In the genomic region with DNA sequence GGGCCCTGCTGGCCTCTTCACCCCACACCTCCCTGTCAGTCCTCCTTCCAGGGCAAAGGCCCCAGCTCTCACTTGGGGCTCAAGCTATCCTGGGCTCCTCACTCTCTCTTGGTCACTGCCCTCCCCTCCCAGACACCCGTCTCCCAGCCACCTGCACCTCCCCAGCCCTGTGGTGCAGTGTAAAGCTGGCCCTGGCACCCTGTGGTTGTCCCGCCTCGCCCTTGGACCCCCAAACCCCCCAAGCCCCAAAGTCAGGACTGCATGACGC, we compare ENCODE assay signal across 25 cellular contexts. TPM values are rescaled to one million over a fixed set of nuclear protein-coding genes. Genes with fewer than 3 reads are reported as not detected.
DNase-seq lines count a peak whose midpoint lies in the region; ATAC-seq, FAIRE-seq and TF ChIP-seq lines count a peak whose summit lies in the region.
"Had no signal": no experiment of that assay in that cellular context is flagged by ENCODE, and none has a peak within 500 bp of the region (broad histone marks: within the 10 kb centered on the region; RNA-seq: fewer than 3 reads in every experiment).

No MANE protein-coding gene starts in this region.

- peak overlapping the region; percentile 3; the same call in 1 of the 2 replicates for H3K9ac ChIP-seq in HepG2 (ENCODE audit: insufficient read depth, low read depth, low read length)
- no peak overlapping the region for H3K9ac ChIP-seq in neuronal stem cell (ENCODE audit: low read depth, low read length, poor library complexity)
- H3K9ac ChIP-seq: BLaER1 treated with 17β-estradiol and CSF1 and Interleukin-3, amounts not matched to agents 10 nM and 100 nM had no signal

- peak overlapping the region; percentile 26 for H2AK5ac ChIP-seq in neuronal stem cell (ENCODE audit: low read depth, low read length)

- H4K20me1 ChIP-seq in HepG2 (ENCODE audit: insufficient read depth, low read length) = no peaks in the 10 kb centered on the region

- TF ChIP-seq POLR2A in HepG2 (IDR thresholded peaks at IDR 0.05; ENCODE audit: insufficient read depth in 1 of 2, low read depth in 2 of 2, low read length in 2 of 2) = no peak

- H3K27ac ChIP-seq in heart right ventricle (no peak overlapping the region), HepG2 (ENCODE audit: extremely low read length, insufficient read depth, low read length) (no peak overlapping the region), neuronal stem cell (replicated peaks; ENCODE audit: low read length) (no peak overlapping the region)
- H3K27ac ChIP-seq: A549; BLaER1 treated with 17β-estradiol and CSF1 and Interleukin-3, amounts not matched to agents 10 nM and 100 nM had no signal

- H3K4me2 ChIP-seq in HepG2 (ENCODE audit: low read depth, low read length) (peak overlapping the region; percentile 64; the same call in 1 of the 2 replicates), neuronal stem cell (ENCODE audit: insufficient read depth, low read length, poor library complexity, severe bottlenecking) (no peak overlapping the region)
- H3K4me2 ChIP-seq: A549; BLaER1 treated with 17β-estradiol and CSF1 and Interleukin-3, amounts not matched to agents 10 nM and 100 nM; GM23338 had no signal

- ATAC-seq in left cardiac atrium (peak in 1 of 2 donors; percentile 16), heart right ventricle (no peak), HepG2 (no peak)
- ATAC-seq in natural killer cell treated with Interleukin-12 subunit alpha and Interleukin-12 subunit beta and Interleukin-15 and Interleukin-18, amount 100 ng/mL, for 72 hours = no peak
- ATAC-seq: A549, GM23338, HCT116 had no signal

- no peak overlapping the region for H3K23ac ChIP-seq in neuronal stem cell (ENCODE audit: low read depth, low read length, poor library complexity)

- 89 to 96% methylated on average over 4 of the region's 4 CpGs for WGBS in heart right ventricle, 2 donors
- WGBS in HepG2 (ENCODE audit: low lambda C conversion rate) = 80% methylated on average over 4 of the region's 4 CpGs
- WGBS in neuronal stem cell (ENCODE audit: extremely low coverage in 2 of 2, insufficient read length in 2 of 2, insufficient replicate concordance in 1 of 2), 2 donors = no CpG with 5 or more reads among the region's 4 CpGs

- H2BK120ac ChIP-seq in neuronal stem cell (ENCODE audit: low read depth, low read length) = no peak overlapping the region

- H3K4me3 Mint-ChIP-seq in natural killer cell treated with Interleukin-12 subunit alpha and Interleukin-12 subunit beta and Interleukin-15 and Interleukin-18, amount 100 ng/mL, for 72 hours = no peak overlapping the region
- H3K4me3 Mint-ChIP-seq: CD14-positive monocyte; CD4-positive, alpha-beta T cell; CD8-positive, alpha-beta memory T cell; GM23338; H9 had no signal

- no peak for FAIRE-seq in HepG2 (lab: Jason Lieb, UNC)
- FAIRE-seq: A549, D721Med, GM12891, GM18507 had no signal

- POLR2A ChIA-PET in HepG2 (lab: Yijun Ruan, JAX) = interaction anchor here (1.1 to 5.6 kb wide), 6 partner anchors 10 to 202 kb away, joined by 3 to 54 read pairs (median 5); a partner anchor contains a TSS

- TF ChIP-seq CTCF in heart right ventricle (IDR thresholded peaks at IDR 0.05) = no peak
- no peak for TF ChIP-seq CTCF in HepG2 (CRISPR knock-in tag; IDR thresholded peaks at IDR 0.05)

- H3K4me3 ChIP-seq in heart right ventricle (no peak overlapping the region), HepG2 (replicated peaks in 1 of 3; ENCODE audit: insufficient read depth in 1 of 3, low read depth in 2 of 3, low read length in 3 of 3) (no peak overlapping the region; a peak in 1 of 6 replicates), neuronal stem cell (ENCODE audit: low read length in 2 of 2) (no peak overlapping the region)
- H3K4me3 ChIP-seq: A549; BLaER1 treated with 17β-estradiol and CSF1 and Interleukin-3, amounts not matched to agents 10 nM and 100 nM; GM23338 had no signal

- H3K14ac ChIP-seq in neuronal stem cell (ENCODE audit: low read length) = no peak overlapping the region

- H3K79me2 ChIP-seq in HepG2 (ENCODE audit: insufficient read depth, low read length) = no peaks in the 10 kb centered on the region

- no peak overlapping the region for H2BK12ac ChIP-seq in neuronal stem cell (ENCODE audit: low read length)

- in situ Hi-C loops in HepG2 (cut with HindIII; ENCODE audit: extremely low pct_ligation_motif_present, low pct_unique_long_range_greater_than_20kb) = loop anchor here (25.0 kb wide), 1 partner anchor 404 kb away; a partner anchor contains a TSS

- H3K79me1 ChIP-seq in neuronal stem cell (ENCODE audit: low read depth, low read length) = peaks cover 2% of the 10 kb centered on the region

- TF ChIP-seq EP300 in HepG2 (IDR thresholded peaks at IDR 0.05; ENCODE audit: low read depth in 2 of 2, low read length in 2 of 2) (no peak), HepG2 (CRISPR knock-in tag; IDR thresholded peaks at IDR 0.05; ENCODE audit: borderline replicate concordance) (no peak)

- no peak overlapping the region for H4K91ac ChIP-seq in neuronal stem cell (ENCODE audit: low read depth, low read length, poor library complexity)

- H2BK5ac ChIP-seq in neuronal stem cell (ENCODE audit: low read length) = no peak overlapping the region

- no peaks in the 10 kb centered on the region for H3K27me3 Mint-ChIP-seq in natural killer cell treated with Interleukin-12 subunit alpha and Interleukin-12 subunit beta and Interleukin-15 and Interleukin-18, amount 100 ng/mL, for 72 hours
- H3K27me3 Mint-ChIP-seq: CD4-positive, alpha-beta T cell; CD8-positive, alpha-beta memory T cell had no signal

- no TSS peak for BruUV-seq in HepG2 (replicated peaks; lab: Mats Ljungman, UMichigan)

- no peak overlapping the region for H3K27ac Mint-ChIP-seq in natural killer cell treated with Interleukin-12 subunit alpha and Interleukin-12 subunit beta and Interleukin-15 and Interleukin-18, amount 100 ng/mL, for 72 hours
- H3K27ac Mint-ChIP-seq: CD4-positive, alpha-beta T cell; CD8-positive, alpha-beta memory T cell; GM23338 had no signal

- no peak for TF ChIP-seq RAD21 in HepG2 (CRISPR knock-in tag; IDR thresholded peaks at IDR 0.05)

- no peaks in the 10 kb centered on the region for H3K36me3 Mint-ChIP-seq in natural killer cell treated with Interleukin-12 subunit alpha and Interleukin-12 subunit beta and Interleukin-15 and Interleukin-18, amount 100 ng/mL, for 72 hours
- H3K36me3 Mint-ChIP-seq: CD8-positive, alpha-beta memory T cell had no signal

- H3K9me3 ChIP-seq in heart right ventricle (no peaks in the 10 kb centered on the region), HepG2 (ENCODE audit: low read length) (no peaks in the 10 kb centered on the region), neuronal stem cell (replicated peaks in 1 of 2; ENCODE audit: control insufficient read depth in 2 of 2, insufficient read depth in 1 of 2, low read depth in 1 of 2, low read length in 2 of 2) (no peaks in the 10 kb centered on the region)
- H3K9me3 ChIP-seq: A549; BE2C; BLaER1 treated with 17β-estradiol and CSF1 and Interleukin-3, amounts not matched to agents 10 nM and 100 nM had no signal

- no peaks in the 10 kb centered on the region for H3K4me1 Mint-ChIP-seq in natural killer cell treated with Interleukin-12 subunit alpha and Interleukin-12 subunit beta and Interleukin-15 and Interleukin-18, amount 100 ng/mL, for 72 hours (ENCODE audit: low read depth in 2 of 2)
- H3K4me1 Mint-ChIP-seq: CD8-positive, alpha-beta memory T cell; GM23338; H9 had no signal

- H3K27me3 ChIP-seq in heart right ventricle (no peaks in the 10 kb centered on the region), HepG2 (ENCODE audit: control insufficient read depth in 1 of 2, insufficient read depth in 2 of 2, low read length in 2 of 2) (no peaks in the 10 kb centered on the region; a peak in 2 of 5 replicates), neuronal stem cell (ENCODE audit: control insufficient read depth in 3 of 3, insufficient read depth in 3 of 3, low read depth in 1 of 3, low read length in 3 of 3) (peaks cover 0 to 19% (median 1%) of the 10 kb centered on the region in 3 experiments)
- H3K27me3 ChIP-seq: BE2C; BLaER1 treated with 17β-estradiol and CSF1 and Interleukin-3, amounts not matched to agents 10 nM and 100 nM had no signal

- H2BK15ac ChIP-seq in neuronal stem cell (ENCODE audit: low read length) = no peak overlapping the region

- no peak overlapping the region for H3K18ac ChIP-seq in neuronal stem cell (ENCODE audit: low read length)

- no peaks in the 10 kb centered on the region for H3K36me3 ChIP-seq in heart right ventricle
- no peaks in the 10 kb centered on the region for H3K36me3 ChIP-seq in HepG2 (replicated peaks in 1 of 2; ENCODE audit: control insufficient read depth in 1 of 2, insufficient read depth in 2 of 2, low read length in 2 of 2)
- H3K36me3 ChIP-seq in neuronal stem cell (replicated peaks in 1 of 2; ENCODE audit: control insufficient read depth in 2 of 2, insufficient read depth in 2 of 2, low read length in 2 of 2) = no peaks in the 10 kb centered on the region
- H3K36me3 ChIP-seq: BE2C; BLaER1 treated with 17β-estradiol and CSF1 and Interleukin-3, amounts not matched to agents 10 nM and 100 nM had no signal

- H2AFZ ChIP-seq in HepG2 (ENCODE audit: low read length) (no peak overlapping the region), neuronal stem cell (ENCODE audit: low read length) (no peak overlapping the region)
- H2AFZ ChIP-seq: GM23338 had no signal

- intact Hi-C loops in left cardiac atrium (cut with DNase I) = no loop called here
- intact Hi-C loops in heart right ventricle (cut with DNase I) = no loop called here
- intact Hi-C loops in HepG2 (cut with micrococcal nuclease; ENCODE audit: unreplicated experiment) = no loop called here

- H3K9me3 Mint-ChIP-seq in natural killer cell treated with Interleukin-12 subunit alpha and Interleukin-12 subunit beta and Interleukin-15 and Interleukin-18, amount 100 ng/mL, for 72 hours = no peaks in the 10 kb centered on the region
- H3K9me3 Mint-ChIP-seq: CD4-positive, alpha-beta T cell; CD8-positive, alpha-beta memory T cell; GM23338; H9 had no signal

- no peak overlapping the region for H4K8ac ChIP-seq in neuronal stem cell (ENCODE audit: low read depth, low read length)

- peaks cover 0 to 22% (median 10%) of the 10 kb centered on the region in 9 donors for H3K4me1 ChIP-seq in heart right ventricle
- peaks cover 90% of the 10 kb centered on the region for H3K4me1 ChIP-seq in HepG2 (ENCODE audit: insufficient read depth, low read length)
- peaks cover 0 to 17% of the 10 kb centered on the region in 2 donors for H3K4me1 ChIP-seq in neuronal stem cell (ENCODE audit: control insufficient read depth in 2 of 2, insufficient read depth in 1 of 2, low read depth in 1 of 2, low read length in 2 of 2)
- H3K4me1 ChIP-seq: A549, BE2C had no signal

- CTCF ChIA-PET in HepG2 (lab: Yijun Ruan, JAX; ENCODE audit: low intra/inter-chr PET ratio, low total read pairs) = no interaction called here

- H3K4ac ChIP-seq in neuronal stem cell (ENCODE audit: low read length) = no peak overlapping the region

- DNase-seq in left cardiac atrium (peak; percentile 12), heart right ventricle (no peak), HepG2 (ENCODE audit: low spot score) (no peak), neuronal stem cell (ENCODE audit: low spot score) (no peak), islet precursor cell (no peak)
- DNase-seq in natural killer cell treated with Interleukin-12 subunit alpha and Interleukin-12 subunit beta and Interleukin-15 and Interleukin-18, amount 100 ng/mL, for 72 hours (ENCODE audit: low spot score) = no peak
- DNase-seq: 8988T; ACHN; AML-193; BE2C; CD4-positive, alpha-beta T cell; DMS 273 treated with DMSO at 0.1 percent for 48 hours; DMS79; EL; GF-D8; H9 had no signal

RNA-seq across cellular contexts. Expression of a gene that starts 16.8 kb away (rescaled TPM):
- total RNA-seq in left cardiac atrium (10 to 100 TPM; 49.6 to 66.2 TPM), heart right ventricle (10 to 100 TPM; 69.0 to 89.5 (median 81.1) TPM), HepG2 (2016; rRNA removed; fragmentation: Illumina TruSeq; extraction: Trizol) (24.7 and 32.0 TPM in 2 replicates)
- polyA plus RNA-seq in heart right ventricle (10 to 100 TPM; 15.5 to 20.3 TPM), HepG2 (2011; rRNA removed) (16.6 and 18.2 TPM in 2 replicates)
- total RNA-seq in HepG2 (2016; cell fraction: cytosol; rRNA removed; fragmentation: Illumina TruSeq; extraction: Trizol; ENCODE audit: low read depth) = 25.2 and 27.4 TPM in 2 replicates
- total RNA-seq in HepG2 (2016; cell fraction: insoluble cytoplasmic fraction; rRNA removed; fragmentation: Illumina TruSeq; extraction: Trizol) = 25.2 and 26.2 TPM in 2 replicates
- 42.1 and 44.8 TPM in 2 replicates for total RNA-seq in HepG2 (2016; cell fraction: membrane; rRNA removed; fragmentation: Illumina TruSeq; extraction: Trizol)
- total RNA-seq in HepG2 (2016; cell fraction: nucleus; rRNA removed; fragmentation: Illumina TruSeq; extraction: Trizol) = 16.8 and 21.1 TPM in 2 replicates
- polyA plus RNA-seq in HepG2 (2011; cell fraction: cytosol; rRNA removed) = 14.0 and 14.5 TPM in 2 replicates
- polyA plus RNA-seq in HepG2 (2011; cell fraction: nucleus; rRNA removed) = 11.7 and 12.6 TPM in 2 replicates
- 20.9 and 22.5 TPM in 2 replicates for polyA plus RNA-seq in HepG2 (2012)
- 26.1 and 26.5 TPM in 2 replicates for polyA plus RNA-seq in HepG2 (2016; cell fraction: cytosol; fragmentation: Illumina TruSeq; extraction: Trizol; ENCODE audit: low read depth)
- polyA plus RNA-seq in HepG2 (2016; cell fraction: insoluble cytoplasmic fraction; fragmentation: Illumina TruSeq; extraction: Trizol; ENCODE audit: low read depth) = 15.3 and 15.6 TPM in 2 replicates
- 29.1 and 30.3 TPM in 2 replicates for polyA plus RNA-seq in HepG2 (2016; cell fraction: membrane; fragmentation: Illumina TruSeq; extraction: Trizol; ENCODE audit: low read depth)
- polyA plus RNA-seq in HepG2 (2016; cell fraction: nucleus; fragmentation: Illumina TruSeq; extraction: Trizol; ENCODE audit: insufficient read depth, low read depth) = 21.2 and 21.4 TPM in 2 replicates
- polyA minus RNA-seq in HepG2 (2011; rRNA and poly(A)+ RNA removed; ENCODE audit: low replicate concordance) = 7.8 and 47.2 TPM in 2 replicates
- polyA minus RNA-seq in HepG2 (2011; cell fraction: cytosol; rRNA and poly(A)+ RNA removed) = 23.7 and 30.1 TPM in 2 replicates
- polyA minus RNA-seq in HepG2 (2011; cell fraction: nucleus; rRNA and poly(A)+ RNA removed) = 30.8 and 34.2 TPM in 2 replicates
- polyA plus RNA-seq in neuronal stem cell (2013, experiment 1 of 2) = 4.4 TPM
- 4.3 TPM for polyA plus RNA-seq in neuronal stem cell (2013, experiment 2 of 2)
- total RNA-seq in natural killer cell treated with Interleukin-12 subunit alpha and Interleukin-12 subunit beta and Interleukin-15 and Interleukin-18, amount 100 ng/mL, for 72 hours = 10 to 100 TPM; 31.7 to 36.1 TPM
